8 cellular contexts compared by ENCODE assay signal in the genomic region with DNA sequence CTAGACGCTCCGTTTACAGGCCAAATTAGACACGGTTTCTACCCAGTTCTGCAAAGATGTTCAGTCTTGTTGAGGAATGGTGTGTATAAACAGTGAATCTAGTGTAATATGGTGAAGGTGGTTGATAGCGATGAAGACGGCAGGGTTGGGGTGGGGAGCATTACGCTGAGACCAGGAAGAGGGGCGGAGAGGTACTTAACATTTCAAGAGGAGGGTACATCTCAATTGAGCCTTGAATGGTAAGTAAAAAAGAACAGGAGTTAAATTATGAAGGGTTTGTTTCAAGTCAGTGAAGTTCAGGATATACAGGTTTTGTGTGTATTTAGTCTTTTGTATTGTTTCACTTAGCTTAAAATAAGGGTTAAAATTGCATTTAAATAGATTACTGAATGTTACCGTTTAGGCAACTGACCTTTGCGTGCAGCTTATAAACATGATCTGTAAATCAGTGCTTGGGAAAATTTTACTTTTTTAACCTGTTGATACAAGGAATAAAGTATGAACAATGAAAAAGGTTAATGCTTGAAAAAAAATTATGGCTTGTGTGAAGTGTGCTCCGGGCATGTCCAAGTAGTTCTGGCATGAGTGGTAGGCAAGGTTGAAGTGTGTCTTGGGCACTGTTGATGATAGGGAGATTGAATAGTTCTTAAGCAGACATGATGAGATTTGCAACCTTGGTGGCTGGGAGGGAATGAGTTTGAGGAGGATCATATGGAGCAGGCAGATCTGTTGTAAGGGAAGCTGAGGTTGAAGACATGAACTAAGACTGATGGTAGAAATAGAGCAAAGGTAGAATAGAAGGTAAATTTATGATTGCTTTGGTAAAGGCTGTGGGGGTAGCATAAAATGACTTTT. TPM values are rescaled to one million over a fixed set of nuclear protein-coding genes. Genes with fewer than 3 reads are reported as not detected.
DNase-seq lines count a peak whose midpoint lies in the region; ATAC-seq, FAIRE-seq and TF ChIP-seq lines count a peak whose summit lies in the region.

No MANE protein-coding gene starts in this region.

- TF ChIP-seq CTCF in breast epithelium (IDR thresholded peaks at IDR 0.05) (no peak), D721Med (IDR thresholded peaks at IDR 0.05; ENCODE audit: insufficient read depth, missing control alignments) (no peak)

- intact Hi-C loops in breast epithelium (cut with DNase I; ENCODE audit: low total_unique reads): no loop called here

- no peak for ATAC-seq in GM18873 (IDR thresholded peaks at IDR 0.05; ENCODE audit: low FRiP score, unreplicated experiment)

- no peaks in the 10 kb centered on the region for H3K9me3 ChIP-seq in BLaER1 treated with 17β-estradiol and CSF1 and Interleukin-3, amounts not matched to agents 10 nM and 100 nM (replicated peaks in 1 of 11)
- H3K9me3 ChIP-seq in breast epithelium (no peaks in the 10 kb centered on the region), mucosa of stomach (ENCODE audit: control insufficient read depth, low read length) (no peaks in the 10 kb centered on the region)

- H3K4me2 ChIP-seq in BLaER1 treated with 17β-estradiol and CSF1 and Interleukin-3, amounts not matched to agents 10 nM and 100 nM: peak overlapping the region; percentile 84 to 97 (median 91)

- H4K20me1 ChIP-seq in BLaER1 treated with 17β-estradiol and CSF1 and Interleukin-3, amounts not matched to agents 10 nM and 100 nM: peaks cover 11 to 87% (median 73%) of the 10 kb centered on the region in 11 experiments; a peak in 19 of 22 replicates

- H3K4me3 ChIP-seq in BLaER1 treated with 17β-estradiol and CSF1 and Interleukin-3, amounts not matched to agents 10 nM and 100 nM: peak overlapping the region; percentile 84 to 99 (median 96)
- H3K4me3 ChIP-seq in breast epithelium (peak overlapping the region; percentile 91 to 98 (median 95)), mucosa of stomach (ENCODE audit: low read length) (peak overlapping the region; percentile 86)

- peaks cover 67 to 76% (median 72%) of the 10 kb centered on the region in 11 experiments for H3K36me3 ChIP-seq in BLaER1 treated with 17β-estradiol and CSF1 and Interleukin-3, amounts not matched to agents 10 nM and 100 nM
- H3K36me3 ChIP-seq in breast epithelium (peaks cover 9% of the 10 kb centered on the region), mucosa of stomach (ENCODE audit: control insufficient read depth, insufficient read depth, low read length) (peaks cover 14% of the 10 kb centered on the region)

- H3K27me3 ChIP-seq in BLaER1 treated with 17β-estradiol and CSF1 and Interleukin-3, amounts not matched to agents 10 nM and 100 nM: no peaks in the 10 kb centered on the region
- H3K27me3 ChIP-seq in breast epithelium: no peaks in the 10 kb centered on the region
- H3K27me3 ChIP-seq in mucosa of stomach (ENCODE audit: control insufficient read depth, insufficient read depth, low read length): no peaks in the 10 kb centered on the region

- peak overlapping the region; percentile 88 to 99 (median 95) for H3K9ac ChIP-seq in BLaER1 treated with 17β-estradiol and CSF1 and Interleukin-3, amounts not matched to agents 10 nM and 100 nM
- H3K9ac ChIP-seq in mucosa of stomach (ENCODE audit: low read length): peak overlapping the region; percentile 95

- peak overlapping the region; percentile 63 to 97 (median 91); a peak in 21 of 22 replicates for H3K27ac ChIP-seq in BLaER1 treated with 17β-estradiol and CSF1 and Interleukin-3, amounts not matched to agents 10 nM and 100 nM
- H3K27ac ChIP-seq in breast epithelium: peak overlapping the region; percentile 89 to 94

- peak; percentile 44 for DNase-seq in KBM-7
- DNase-seq in breast epithelium (ENCODE audit: low spot score in 2 of 2): no peak
- DNase-seq in SHP77 treated with DMSO at 0.1 percent for 48 hours (lab: John Stamatoyannopoulos, UW): no peak
- DNase-seq in D721Med (ENCODE audit: insufficient read length, low spot score): no peak
- DNase-seq in activated CD4-positive, CD25-positive, alpha-beta regulatory T cell (lab: John Stamatoyannopoulos, UW): no peak

- in situ Hi-C loops in KBM-7 (cut with MboI; ENCODE audit: low pct_unique_long_range_greater_than_20kb, low sequenced_read_pairs): no loop called here

- no peak for TF ChIP-seq POLR2A in breast epithelium (IDR thresholded peaks at IDR 0.05)

- no peak for FAIRE-seq in D721Med (lab: Jason Lieb, UNC)

- peaks cover 39 to 50% (median 46%) of the 10 kb centered on the region in 10 experiments for H3K4me1 ChIP-seq in BLaER1 treated with 17β-estradiol and CSF1 and Interleukin-3, amounts not matched to agents 10 nM and 100 nM
- peaks cover 14 to 15% of the 10 kb centered on the region in 2 donors for H3K4me1 ChIP-seq in breast epithelium
- H3K4me1 ChIP-seq in mucosa of stomach (ENCODE audit: control insufficient read depth, insufficient read depth, low read length): peaks cover 27% of the 10 kb centered on the region

RNA-seq across cellular contexts. Expression of a gene that starts 0.8 kb away (rescaled TPM):
- 10 to 100 TPM; 18.9 to 38.8 (median 38.7) TPM for total RNA-seq in breast epithelium

RNA-seq across cellular contexts. Expression of a gene that starts 1.0 kb away (rescaled TPM):
- 100 to 1,000 TPM in 1 of 3 donors, 10 to 100 TPM in 2; 89.5 to 100 (median 96.2) TPM for total RNA-seq in breast epithelium

RNA-seq across cellular contexts. Expression of a gene that starts 7.6 kb away (rescaled TPM):
- under 1 TPM in 2 of 3 donors, not detected in 1; 0.29 to 0.33 TPM for total RNA-seq in breast epithelium

RNA-seq across cellular contexts. Expression of a gene that starts 40.4 kb away (rescaled TPM):
- 10 to 100 TPM; 18.6 to 21.8 (median 21.3) TPM for total RNA-seq in breast epithelium

RNA-seq across cellular contexts. Expression of a gene that starts 58.1 kb away (rescaled TPM):
- 10 to 100 TPM; 16.5 to 28.8 (median 27.2) TPM for total RNA-seq in breast epithelium
